9 cellular contexts compared by ENCODE assay signal in the genomic region with DNA sequence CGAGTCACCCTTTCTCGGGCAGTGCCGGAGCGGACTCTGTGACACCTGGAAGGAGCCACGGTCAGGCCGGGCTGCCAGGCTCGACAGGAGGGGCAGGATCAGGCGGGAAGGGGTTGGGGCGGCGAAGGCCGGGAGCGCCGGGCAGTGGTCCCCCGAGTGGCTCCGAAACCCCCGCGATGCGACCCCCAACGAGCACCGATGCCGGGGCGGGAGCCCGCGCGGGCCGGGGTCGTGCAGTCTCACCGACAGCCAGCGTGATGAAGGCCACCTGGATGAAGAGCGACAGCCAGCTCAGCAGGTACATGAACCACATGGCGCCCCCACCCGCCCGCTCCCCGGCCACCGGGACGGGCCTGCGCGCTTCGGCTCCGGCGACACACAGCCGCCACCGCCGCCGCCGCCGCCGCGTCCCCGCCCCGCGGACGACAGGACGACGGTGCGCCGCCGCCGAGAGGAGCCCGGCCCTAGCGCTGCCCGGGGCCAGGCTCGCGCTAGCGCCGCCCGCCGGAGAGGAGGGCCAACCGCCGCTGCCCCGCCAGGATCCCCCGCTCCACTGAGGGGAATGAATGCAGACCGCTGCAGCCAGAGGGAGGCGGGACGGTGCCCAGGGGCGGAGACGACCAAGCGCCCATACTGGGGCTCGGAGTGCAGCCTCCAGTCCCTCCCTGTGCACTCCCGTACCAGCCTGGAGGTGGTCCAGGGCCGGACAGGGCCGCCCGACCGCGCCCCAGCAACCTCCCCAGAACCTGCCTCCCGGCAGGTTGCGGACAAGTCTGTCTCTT. TPM values are rescaled to one million over a fixed set of nuclear protein-coding genes. Genes with fewer than 3 reads are reported as not detected.
DNase-seq lines count a peak whose midpoint lies in the region; ATAC-seq, FAIRE-seq and TF ChIP-seq lines count a peak whose summit lies in the region.
"Had no signal": no experiment of that assay in that cellular context is flagged by ENCODE, and none has a peak within 500 bp of the region (broad histone marks: within the 10 kb centered on the region; RNA-seq: fewer than 3 reads in every experiment).

A gene (minus strand): TSS at position 429 of the 782 bp plus-strand sequence. CDS start 116 bp downstream, at position 313.

- peak; percentile 58 for TF ChIP-seq CTCF in AG09319 (IDR thresholded peaks at IDR 0.05; ENCODE audit: low read depth, low read length)
- TF ChIP-seq CTCF in kidney (IDR thresholded peaks at IDR 0.05; ENCODE audit: borderline replicate concordance, extremely low read depth, insufficient read depth) = peak; percentile 60

- ATAC-seq in GM18907 (IDR thresholded peaks at IDR 0.05; ENCODE audit: unreplicated experiment) (peak; percentile 95), HG03139 (IDR thresholded peaks at IDR 0.05; ENCODE audit: unreplicated experiment) (peak; percentile 92)
- peak; percentile 98 to 99 for ATAC-seq in activated CD4-positive, CD25-positive, alpha-beta regulatory T cell treated with anti-CD3 and anti-CD28 coated beads, Interleukin-2, amount 50 U/mL, for 24 hours
- peak; percentile 96 for ATAC-seq in central memory CD8-positive, alpha-beta T cell (replicated peaks; ENCODE audit: extremely low read depth, poor library complexity, severe bottlenecking)

- H3K4me1 Mint-ChIP-seq in central memory CD8-positive, alpha-beta T cell = peaks cover 42% of the 10 kb centered on the region

- peak within 1 kb of the TSS; percentile 85 to 94 for H3K9ac ChIP-seq in kidney (ENCODE audit: low read length in 2 of 2)

- peaks cover 7 to 9% of the 10 kb centered on the region in 2 donors for H3K36me3 ChIP-seq in kidney (ENCODE audit: control insufficient read depth in 1 of 2, insufficient read depth in 2 of 2, low read length in 2 of 2)

- H3K27ac ChIP-seq in kidney (ENCODE audit: low read depth in 2 of 2, low read length in 2 of 2) = peak within 1 kb of the TSS; percentile 44 to 51

- H3K4me3 Mint-ChIP-seq in central memory CD8-positive, alpha-beta T cell = peak within 1 kb of the TSS; percentile 95

- no peaks in the 10 kb centered on the region for H3K27me3 Mint-ChIP-seq in central memory CD8-positive, alpha-beta T cell

- no peaks in the 10 kb centered on the region for H3K9me3 ChIP-seq in kidney (ENCODE audit: control insufficient read depth in 1 of 2, low read length in 2 of 2)

- peak within 1 kb of the TSS; percentile 95 for H3K27ac Mint-ChIP-seq in central memory CD8-positive, alpha-beta T cell (ENCODE audit: low read depth)

- FAIRE-seq in kidney (lab: Jason Lieb, UNC) = no peak
- FAIRE-seq: endometrium had no signal

- peak within 1 kb of the TSS; percentile 81 to 96 for H3K4me3 ChIP-seq in kidney (ENCODE audit: low read length in 2 of 2)

- DNase-seq in AG09319 (ENCODE audit: extremely low read depth, low read depth) = peak; percentile 46
- DNase-seq in NCI-H345 (lab: John Stamatoyannopoulos, UW) = peak; percentile 94
- peak; percentile 87 to 89 for DNase-seq in central memory CD8-positive, alpha-beta T cell (ENCODE audit: low spot score in 2 of 2)
- peak; percentile 96 for DNase-seq in kidney
- peak; percentile 95 for DNase-seq in stimulated activated CD4-positive, alpha-beta T cell treated with anti-CD3 and anti-CD28 coated beads, Interleukin-15, amount 100 ng/mL, for 24 hours

- H3K36me3 Mint-ChIP-seq in central memory CD8-positive, alpha-beta T cell (ENCODE audit: insufficient read depth) = peaks cover 20% of the 10 kb centered on the region

- H3K9me3 Mint-ChIP-seq in central memory CD8-positive, alpha-beta T cell = no peaks in the 10 kb centered on the region

- intact Hi-C loops in kidney (cut with DNase I) = no loop called here

- peaks cover 14 to 16% of the 10 kb centered on the region in 2 donors for H3K4me1 ChIP-seq in kidney (ENCODE audit: control insufficient read depth in 1 of 2, insufficient read depth in 1 of 2, low read depth in 1 of 2, low read length in 2 of 2)

RNA-seq across cellular contexts. Expression of the gene that starts here (rescaled TPM):
- 56.1 TPM for total RNA-seq in kidney
- polyA plus RNA-seq in kidney (ENCODE audit: insufficient read depth, low read depth, low replicate concordance) = 35.9 TPM

Comparison
In these comparisons a context has a peak if more than half of its experiments do, and no peak if none do; other contexts are left out.
1. Peak in every context shown above with its lines: DNase-seq, ATAC-seq, H3K4me3 ChIP-seq and H3K27ac ChIP-seq.
2. DNase-seq: peak in every context shown above with its lines; median percentile 96 in kidney; 95 in stimulated activated CD4-positive, alpha-beta T cell treated with anti-CD3 and anti-CD28 coated beads, Interleukin-15, amount 100 ng/mL, for 24 hours; 94 in NCI-H345; 88 in central memory CD8-positive, alpha-beta T cell; 46 in AG09319.